9 cellular contexts compared by ENCODE assay signal in genomic region chr15:67066041-67067021, GRCh38. TPM values are rescaled to one million over a fixed set of nuclear protein-coding genes. Genes with fewer than 3 reads are reported as not detected.
DNase-seq lines count a peak whose midpoint lies in the region; ATAC-seq, FAIRE-seq and TF ChIP-seq lines count a peak whose summit lies in the region.
"Had no signal": no experiment of that assay in that cellular context is flagged by ENCODE, and none has a peak within 500 bp of the region (broad histone marks: within the 10 kb centered on the region; RNA-seq: fewer than 3 reads in every experiment).

No MANE protein-coding gene starts in this region.

- intact Hi-C loops in activated CD4-positive, alpha-beta T cell treated with anti-CD3 and anti-CD28 coated beads for 36 hours (cut with DNase I, micrococcal nuclease) = loop anchor here (2.0 to 5.0 kb wide), 3 partner anchors 34 to 114 kb away; no protein-coding TSS in a partner anchor
- intact Hi-C loops in thyroid gland (cut with DNase I) = loop anchor here (5.0 to 10.0 kb wide), 2 partner anchors 81 to 188 kb away; partner anchors contain the start of genes AAGAB and IQCH

- no peaks in the 10 kb centered on the region for H3K27me3 ChIP-seq in SJCRH30
- no peaks in the 10 kb centered on the region for H3K27me3 ChIP-seq in bronchial epithelial cell (ENCODE audit: control insufficient read depth, insufficient read depth, low read length)
- H3K27me3 ChIP-seq in thyroid gland = no peaks in the 10 kb centered on the region

- POLR2A ChIA-PET in activated CD4-positive, alpha-beta T cell treated with anti-CD3 and anti-CD28 coated beads for 36 hours (lab: Charles Lee) = interaction anchor here (0.6 to 1.4 kb wide), 8 partner anchors 10 to 88 kb away, joined by 3 to 7 read pairs (median 4); no protein-coding TSS in a partner anchor

- 0 to 1% methylated on average over 47 to 50 of the region's 74 CpGs for WGBS in thyroid gland, 2 donors

- H3K9me3 ChIP-seq in SJCRH30 (replicated peaks) (no peaks in the 10 kb centered on the region), thyroid gland (no peaks in the 10 kb centered on the region)

- no peaks in the 10 kb centered on the region for H3K9me3 Mint-ChIP-seq in activated CD4-positive, alpha-beta T cell treated with anti-CD3 and anti-CD28 coated beads for 36 hours (ENCODE audit: low read depth)
- H3K9me3 Mint-ChIP-seq in memory B cell = no peaks in the 10 kb centered on the region

- TF ChIP-seq CTCF in bronchial epithelial cell (IDR thresholded peaks at IDR 0.05; ENCODE audit: insufficient read depth, low read length, severe bottlenecking) (no peak), thyroid gland (IDR thresholded peaks at IDR 0.05) (no peak)

- H3K36me3 ChIP-seq in SJCRH30 (no peaks in the 10 kb centered on the region), bronchial epithelial cell (ENCODE audit: control insufficient read depth, insufficient read depth, low read length) (peaks cover 3% of the 10 kb centered on the region), thyroid gland (no peaks in the 10 kb centered on the region)

- H3K4me3 ChIP-seq in SJCRH30 (peak overlapping the region; percentile 82), bronchial epithelial cell (ENCODE audit: low read depth, low read length) (peak overlapping the region; percentile 92), thyroid gland (replicated peaks in 1 of 3) (peak overlapping the region; percentile 42 to 84 (median 82))

- peak; percentile 66 for DNase-seq in activated CD4-positive, alpha-beta T cell treated with anti-CD3 and anti-CD28 coated beads for 36 hours
- DNase-seq in activated CD4-positive, alpha-beta T cell treated with anti-CD3 and anti-CD28 coated beads for 1 hour = no peak
- DNase-seq in SJCRH30 = peak; percentile 41 to 49
- DNase-seq in bronchial epithelial cell (ENCODE audit: low read depth) = no peak
- no peak for DNase-seq in memory B cell (ENCODE audit: low spot score in 2 of 2)
- DNase-seq in thyroid gland = peak in 1 of 2 donors; percentile 40
- no peak for DNase-seq in NCI-H345 (lab: John Stamatoyannopoulos, UW)

- H3K27me3 Mint-ChIP-seq in activated CD4-positive, alpha-beta T cell treated with anti-CD3 and anti-CD28 coated beads for 36 hours = peaks cover 17% of the 10 kb centered on the region
- H3K27me3 Mint-ChIP-seq in memory B cell = no peaks in the 10 kb centered on the region

- H3K4me1 Mint-ChIP-seq in activated CD4-positive, alpha-beta T cell treated with anti-CD3 and anti-CD28 coated beads for 36 hours = peaks cover 53% of the 10 kb centered on the region
- H3K4me1 Mint-ChIP-seq in memory B cell = peaks cover 50% of the 10 kb centered on the region

- no peak for ATAC-seq in activated CD4-positive, alpha-beta T cell treated with anti-CD3 and anti-CD28 coated beads for 36 hours
- ATAC-seq in memory B cell (ENCODE audit: low read depth) (peak; percentile 24), GM19324 (IDR thresholded peaks at IDR 0.05; ENCODE audit: low FRiP score, unreplicated experiment) (no peak)

- H3K36me3 Mint-ChIP-seq in activated CD4-positive, alpha-beta T cell treated with anti-CD3 and anti-CD28 coated beads for 36 hours (ENCODE audit: low read depth) = peaks cover 18% of the 10 kb centered on the region
- H3K36me3 Mint-ChIP-seq in memory B cell = peaks cover 11% of the 10 kb centered on the region

- peak in 1 of 2 donors; percentile 12 for TF ChIP-seq POLR2A in thyroid gland (IDR thresholded peaks at IDR 0.05)

- CTCF ChIA-PET in activated CD4-positive, alpha-beta T cell treated with anti-CD3 and anti-CD28 coated beads for 36 hours (lab: Charles Lee) = interaction anchor here (0.7 to 6.0 kb wide), 6 partner anchors 14 to 50 kb away, joined by 4 to 45 read pairs (median 6); no protein-coding TSS in a partner anchor

- H3K27ac Mint-ChIP-seq in activated CD4-positive, alpha-beta T cell treated with anti-CD3 and anti-CD28 coated beads for 36 hours = peak overlapping the region; percentile 92
- H3K27ac Mint-ChIP-seq in memory B cell = peak overlapping the region; percentile 90

- H3K4me1 ChIP-seq in SJCRH30 = peaks cover 12% of the 10 kb centered on the region; the same call in 1 of the 2 replicates
- H3K4me1 ChIP-seq in thyroid gland = peaks cover 38 to 41% of the 10 kb centered on the region in 2 donors

- FAIRE-seq in bronchial epithelial cell (lab: Jason Lieb, UNC) = no peak
- FAIRE-seq: G401.6 had no signal

- H3K27ac ChIP-seq in SJCRH30 (peak overlapping the region; percentile 63), thyroid gland (peak overlapping the region; percentile 70 to 92 (median 91))

- H3K4me3 Mint-ChIP-seq in activated CD4-positive, alpha-beta T cell treated with anti-CD3 and anti-CD28 coated beads for 36 hours = peak overlapping the region; percentile 91
- peak overlapping the region; percentile 98 for H3K4me3 Mint-ChIP-seq in memory B cell

RNA-seq across cellular contexts. Expression of gene SMAD3, which starts 0.9 kb away (rescaled TPM):
- 10 to 100 TPM; 33.7 to 40.8 TPM for total RNA-seq in activated CD4-positive, alpha-beta T cell treated with anti-CD3 and anti-CD28 coated beads for 36 hours
- 22.8 and 23.0 TPM in 2 replicates for total RNA-seq in SJCRH30 (2014; rRNA removed; shearing (Covaris generic))
- 9.5 and 14.1 TPM in 2 replicates for total RNA-seq in bronchial epithelial cell
- 10 to 100 TPM; 33.6 to 66.5 (median 47.3) TPM for total RNA-seq in thyroid gland

Comparison
In these comparisons a context has a peak if more than half of its experiments do, and no peak if none do; other contexts are left out.
1. DNase-seq: peak in activated CD4-positive, alpha-beta T cell treated with anti-CD3 and anti-CD28 coated beads for 36 hours (single experiment) and SJCRH30 (2 of 2); none in activated CD4-positive, alpha-beta T cell treated with anti-CD3 and anti-CD28 coated beads for 1 hour (single experiment), bronchial epithelial cell (single experiment), memory B cell (0 of 2) and NCI-H345 (single experiment).
2. Peak in every context shown above with its lines, with median percentiles within 50 percentile points of each other: H3K4me3 ChIP-seq.